In the genomic region with DNA sequence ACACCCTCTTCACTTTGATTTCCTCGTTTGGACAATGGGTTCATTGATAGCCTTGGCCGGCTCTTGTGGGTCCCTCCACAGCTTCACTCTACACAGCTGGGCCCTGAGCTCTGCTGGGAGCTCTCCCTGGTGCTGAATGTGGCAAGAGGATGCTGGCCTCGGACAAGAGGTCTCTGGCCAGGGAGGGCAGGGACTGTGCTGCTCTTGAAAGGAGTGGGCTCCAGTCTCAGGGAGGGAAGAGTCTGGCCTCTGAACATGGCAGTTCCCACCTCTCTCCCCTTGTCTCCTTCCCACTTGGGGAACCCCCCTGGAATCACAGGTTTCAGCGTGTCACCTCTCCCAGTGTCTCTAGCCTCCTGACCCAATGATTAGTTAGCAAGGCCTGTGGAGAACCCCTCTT, we compare ENCODE assay signal across 8 cellular contexts. TPM values are rescaled to one million over a fixed set of nuclear protein-coding genes. Genes with fewer than 3 reads are reported as not detected.
DNase-seq lines count a peak whose midpoint lies in the region; ATAC-seq and TF ChIP-seq lines count a peak whose summit lies in the region.

No MANE protein-coding gene starts in this region.

- peak; percentile 65 for ATAC-seq in RWPE2 (ENCODE audit: low read depth)
- ATAC-seq in HG03354 (IDR thresholded peaks at IDR 0.05; ENCODE audit: poor library complexity, severe bottlenecking, unreplicated experiment), result no peak

- CTCF ChIA-PET in activated naive CD4-positive, alpha-beta T cell treated with anti-CD3 and anti-CD28 coated beads for 36 hours (lab: Charles Lee), result no interaction called here

- peaks cover 4% of the 10 kb centered on the region for H3K4me1 Mint-ChIP-seq in activated naive CD4-positive, alpha-beta T cell treated with anti-CD3 and anti-CD28 coated beads for 36 hours (ENCODE audit: low read depth)
- no peaks in the 10 kb centered on the region for H3K4me1 Mint-ChIP-seq in nephron progenitor cell

- H3K9me3 ChIP-seq in RWPE2 (ENCODE audit: severe bottlenecking), result no peaks in the 10 kb centered on the region

- no peaks in the 10 kb centered on the region for H3K36me3 Mint-ChIP-seq in activated naive CD4-positive, alpha-beta T cell treated with anti-CD3 and anti-CD28 coated beads for 36 hours (ENCODE audit: low read depth)
- no peaks in the 10 kb centered on the region for H3K36me3 Mint-ChIP-seq in nephron progenitor cell (ENCODE audit: low read depth)

- no peak overlapping the region for H3K27ac Mint-ChIP-seq in activated naive CD4-positive, alpha-beta T cell treated with anti-CD3 and anti-CD28 coated beads for 36 hours
- H3K27ac Mint-ChIP-seq in nephron progenitor cell, result no peak overlapping the region

- H3K4me3 ChIP-seq in RWPE2 (ENCODE audit: severe bottlenecking), result no peak overlapping the region
- H3K4me3 ChIP-seq in epithelial cell of esophagus (ENCODE audit: low read length), result no peak overlapping the region

- no peak overlapping the region for H3K4me3 Mint-ChIP-seq in activated naive CD4-positive, alpha-beta T cell treated with anti-CD3 and anti-CD28 coated beads for 36 hours
- H3K4me3 Mint-ChIP-seq in nephron progenitor cell, result no peak overlapping the region

- DNase-seq in activated naive CD4-positive, alpha-beta T cell treated with anti-CD3 and anti-CD28 coated beads for 36 hours, result peak; percentile 47
- no peak for DNase-seq in activated naive CD4-positive, alpha-beta T cell (lab: John Stamatoyannopoulos, UW)
- DNase-seq in RWPE2 (ENCODE audit: low spot score) (no peak), epithelial cell of esophagus (ENCODE audit: low read depth) (peak; percentile 76), nephron progenitor cell (peak; percentile 92), NK-92 (lab: John Stamatoyannopoulos, UW; ENCODE audit: unreplicated experiment) (no peak), NCI-H774 (lab: John Stamatoyannopoulos, UW) (no peak)

- intact Hi-C loops in activated naive CD4-positive, alpha-beta T cell treated with anti-CD3 and anti-CD28 coated beads for 36 hours (cut with micrococcal nuclease), result no loop called here

- peaks cover 39% of the 10 kb centered on the region for H3K27me3 Mint-ChIP-seq in activated naive CD4-positive, alpha-beta T cell treated with anti-CD3 and anti-CD28 coated beads for 36 hours (ENCODE audit: low read depth)
- peaks cover 75% of the 10 kb centered on the region for H3K27me3 Mint-ChIP-seq in nephron progenitor cell (ENCODE audit: low read depth, poor library complexity)

- peaks cover 17% of the 10 kb centered on the region for H3K27me3 ChIP-seq in RWPE2 (ENCODE audit: insufficient read depth, poor library complexity, severe bottlenecking)

- H3K9me3 Mint-ChIP-seq in activated naive CD4-positive, alpha-beta T cell treated with anti-CD3 and anti-CD28 coated beads for 36 hours, result no peaks in the 10 kb centered on the region
- H3K9me3 Mint-ChIP-seq in nephron progenitor cell, result no peaks in the 10 kb centered on the region

- no peak overlapping the region for H3K27ac ChIP-seq in RWPE2 (ENCODE audit: poor library complexity, severe bottlenecking)

- no peak for TF ChIP-seq CTCF in RWPE2 (IDR thresholded peaks at IDR 0.05; ENCODE audit: poor library complexity, severe bottlenecking)
- no peak for TF ChIP-seq CTCF in epithelial cell of esophagus (IDR thresholded peaks at IDR 0.05; ENCODE audit: insufficient read depth, low read depth, low read length, missing control alignments)
- TF ChIP-seq CTCF in nephron progenitor cell (IDR thresholded peaks at IDR 0.05), result no peak

- H3K4me1 ChIP-seq in RWPE2 (ENCODE audit: insufficient read depth, poor library complexity, severe bottlenecking), result no peaks in the 10 kb centered on the region

- no peaks in the 10 kb centered on the region for H3K36me3 ChIP-seq in RWPE2 (ENCODE audit: low read depth)

RNA-seq across cellular contexts. Expression of a gene that starts 3.0 kb away (rescaled TPM):
- total RNA-seq in activated naive CD4-positive, alpha-beta T cell treated with anti-CD3 and anti-CD28 coated beads for 36 hours, result under 1 TPM in 1 of 2 experiments, not detected in 1; 0.07 TPM

RNA-seq across cellular contexts. Expression of a gene that starts 50.0 kb away (rescaled TPM):
- total RNA-seq in activated naive CD4-positive, alpha-beta T cell treated with anti-CD3 and anti-CD28 coated beads for 36 hours, result 10 to 100 TPM; 14.3 to 15.3 TPM

RNA-seq across cellular contexts. Expression of a gene that starts 50.4 kb away (rescaled TPM):
- 100 to 1,000 TPM; 106 to 108 TPM for total RNA-seq in activated naive CD4-positive, alpha-beta T cell treated with anti-CD3 and anti-CD28 coated beads for 36 hours

Comparison
In these comparisons a context has a peak if more than half of its experiments do, and no peak if none do; other contexts are left out.
1. DNase-seq: peak in activated naive CD4-positive, alpha-beta T cell treated with anti-CD3 and anti-CD28 coated beads for 36 hours (single experiment), epithelial cell of esophagus (single experiment) and nephron progenitor cell (single experiment); none in activated naive CD4-positive, alpha-beta T cell (0 of 4), RWPE2 (single experiment), NK-92 (single experiment) and NCI-H774 (single experiment).